ENCODE assay signal across 9 cellular contexts in the genomic region with DNA sequence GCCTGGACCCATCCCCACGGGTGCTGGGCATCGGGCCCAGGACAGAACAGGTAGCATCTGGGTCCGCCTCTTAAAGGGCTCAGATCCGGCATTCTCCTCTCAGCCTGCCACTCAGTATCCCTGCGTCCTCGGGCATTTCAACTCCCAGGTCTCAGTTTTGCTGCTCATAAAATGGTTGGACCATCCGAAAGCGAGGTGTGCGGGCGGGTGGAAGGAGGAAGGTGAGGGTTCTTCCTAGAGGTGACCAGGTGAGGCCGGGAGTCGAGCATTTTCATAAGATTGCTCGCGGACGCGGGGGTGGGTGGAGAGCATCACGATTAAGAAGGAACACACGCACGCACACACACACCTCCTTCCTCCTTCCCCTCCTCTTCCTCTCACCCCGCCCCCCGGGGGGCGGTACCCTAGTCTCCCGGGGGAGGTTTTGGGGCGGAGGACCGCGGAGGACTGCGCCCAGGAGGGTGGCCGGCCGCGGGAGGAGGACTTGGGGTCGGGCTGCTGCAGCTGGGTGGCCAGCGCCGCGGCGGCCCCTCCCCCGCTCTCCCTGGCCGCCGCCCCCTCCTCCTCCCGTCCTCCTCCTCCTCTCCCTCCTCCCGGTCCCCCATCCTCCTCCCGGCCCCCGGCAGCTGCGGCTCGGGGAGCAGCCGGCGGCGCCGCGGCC.
A peak's percentile ranks its signal among the peaks of the same experiment; 100 is the strongest.
DNase-seq lines count a peak whose midpoint lies in the region; ATAC-seq and TF ChIP-seq lines count a peak whose summit lies in the region.
"Had no signal": no experiment of that assay in that cellular context is flagged by ENCODE, and none has a peak within 500 bp of the region (broad histone marks: within the 10 kb centered on the region; RNA-seq: fewer than 3 reads in every experiment).

No MANE protein-coding gene starts in this region.

- no peak for TF ChIP-seq POLR2A in transverse colon (IDR thresholded peaks at IDR 0.05)

- TF ChIP-seq EP300 in transverse colon (IDR thresholded peaks at IDR 0.05; ENCODE audit: low read depth) = no peak

- 0 to 2% methylated on average over 2 to 35 of the region's 49 CpGs for WGBS in transverse colon (ENCODE audit: low coverage in 1 of 2), 2 donors

- H3K36me3 ChIP-seq in RWPE2 (ENCODE audit: low read depth) = no peaks in the 10 kb centered on the region
- no peaks in the 10 kb centered on the region for H3K36me3 ChIP-seq in transverse colon
- H3K36me3 ChIP-seq: uterus had no signal

- H3K27ac ChIP-seq in RWPE2 (ENCODE audit: poor library complexity, severe bottlenecking) = no peak overlapping the region
- H3K27ac ChIP-seq in transverse colon = no peak overlapping the region
- H3K27ac ChIP-seq: uterus had no signal

- in situ Hi-C loops in transverse colon (cut with MboI; ENCODE audit: low pct_ligation_motif_present in 1 of 4, low pct_unique_long_range_greater_than_20kb in 1 of 4, low sequenced_read_pairs in 3 of 4) = no loop called here

- DNase-seq in activated naive CD4-positive, alpha-beta T cell treated with Interleukin-2 at 50 U/mL for 16 hours = peak; percentile 15
- no peak for DNase-seq in activated naive CD4-positive, alpha-beta T cell (lab: John Stamatoyannopoulos, UW)
- no peak for DNase-seq in RWPE2 (ENCODE audit: low spot score)
- no peak for DNase-seq in choroid plexus epithelial cell (ENCODE audit: low read depth)
- DNase-seq in transverse colon = no peak
- DNase-seq in effector CD8-positive, alpha-beta T cell (lab: John Stamatoyannopoulos, UW) = no peak

- no peak for TF ChIP-seq CTCF in RWPE2 (IDR thresholded peaks at IDR 0.05; ENCODE audit: poor library complexity, severe bottlenecking)
- no peak for TF ChIP-seq CTCF in choroid plexus epithelial cell (conservative IDR thresholded peaks at IDR 0.05; ENCODE audit: low read depth, low read length)
- no peak for TF ChIP-seq CTCF in transverse colon (IDR thresholded peaks at IDR 0.05)

- H3K4me1 ChIP-seq in RWPE2 (ENCODE audit: insufficient read depth, poor library complexity, severe bottlenecking) (no peaks in the 10 kb centered on the region), mononuclear cell (ENCODE audit: insufficient read depth, low read length) (peaks cover 4% of the 10 kb centered on the region), transverse colon (peaks cover 0 to 5% (median 4%) of the 10 kb centered on the region in 4 donors)

- intact Hi-C loops in transverse colon (cut with DNase I; ENCODE audit: low total_unique reads) = no loop called here

- peak; percentile 65 for ATAC-seq in RWPE2 (ENCODE audit: low read depth)
- no peak for ATAC-seq in HG03442 (IDR thresholded peaks at IDR 0.05; ENCODE audit: unreplicated experiment)

- H3K27me3 ChIP-seq in RWPE2 (ENCODE audit: insufficient read depth, poor library complexity, severe bottlenecking) (peaks cover 39% of the 10 kb centered on the region), mononuclear cell (ENCODE audit: insufficient read depth, low read length) (peaks cover 42% of the 10 kb centered on the region), transverse colon (peaks cover 62% of the 10 kb centered on the region)
- H3K27me3 ChIP-seq: uterus had no signal

- H3K4me3 ChIP-seq in RWPE2 (ENCODE audit: severe bottlenecking) (peak overlapping the region; percentile 37), choroid plexus epithelial cell (ENCODE audit: low read depth, low read length) (peak overlapping the region; percentile 44), mononuclear cell (ENCODE audit: low read length) (peak overlapping the region; percentile 15), transverse colon (peak overlapping the region in 3 of 4 donors; percentile 23 to 47 (median 30))

- no peaks in the 10 kb centered on the region for H3K9me3 ChIP-seq in RWPE2 (ENCODE audit: severe bottlenecking)
- H3K9me3 ChIP-seq in mononuclear cell (ENCODE audit: low read depth, low read length) = no peaks in the 10 kb centered on the region
- no peaks in the 10 kb centered on the region for H3K9me3 ChIP-seq in transverse colon
- H3K9me3 ChIP-seq: uterus had no signal
